ENCODE assay signal across 12 cellular contexts in the genomic region with DNA sequence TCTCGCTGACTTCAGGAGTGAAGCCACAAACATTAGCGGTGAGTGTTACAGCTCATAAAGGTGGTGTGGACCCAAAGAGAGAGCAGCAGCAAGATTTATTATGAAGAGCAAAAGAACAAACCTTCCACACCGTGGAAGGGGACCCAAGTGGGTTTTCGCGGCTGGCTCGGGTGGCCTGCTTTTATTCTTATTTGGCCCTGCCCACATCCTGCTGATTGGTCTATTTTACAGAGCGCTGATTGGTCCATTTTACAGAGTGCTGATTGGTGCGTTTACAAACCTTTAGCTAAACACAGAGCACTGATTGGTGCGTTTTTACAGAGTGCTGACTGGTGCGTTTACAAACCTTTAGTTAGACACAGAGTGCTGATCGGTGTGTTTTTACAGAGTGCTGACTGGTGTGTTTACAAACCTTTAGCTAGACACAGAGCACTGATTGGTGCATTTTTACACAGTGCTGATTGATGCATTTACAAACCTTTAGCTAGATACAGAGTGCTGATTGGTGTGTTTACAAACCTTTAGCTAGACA. TPM values are rescaled to one million over a fixed set of nuclear protein-coding genes. Genes with fewer than 3 reads are reported as not detected.
"Had no signal": no experiment of that assay in that cellular context is flagged by ENCODE, and none has a peak within 500 bp of the region (broad histone marks: within the 10 kb centered on the region; RNA-seq: fewer than 3 reads in every experiment).

No MANE protein-coding gene starts in this region.

RNA-seq across cellular contexts. Expression of gene KIF4B, which starts 37.5 kb away (rescaled TPM):
- total RNA-seq: natural killer cell, osteoblast, progenitor cell of endocrine pancreas, right lobe of liver, transverse colon had no signal
- polyA plus RNA-seq: naive thymus-derived CD4-positive, alpha-beta T cell; neural cell; ovary; right cardiac atrium; small intestine; stomach; urinary bladder had no signal
